31 cellular contexts compared by ENCODE assay signal in the genomic region with DNA sequence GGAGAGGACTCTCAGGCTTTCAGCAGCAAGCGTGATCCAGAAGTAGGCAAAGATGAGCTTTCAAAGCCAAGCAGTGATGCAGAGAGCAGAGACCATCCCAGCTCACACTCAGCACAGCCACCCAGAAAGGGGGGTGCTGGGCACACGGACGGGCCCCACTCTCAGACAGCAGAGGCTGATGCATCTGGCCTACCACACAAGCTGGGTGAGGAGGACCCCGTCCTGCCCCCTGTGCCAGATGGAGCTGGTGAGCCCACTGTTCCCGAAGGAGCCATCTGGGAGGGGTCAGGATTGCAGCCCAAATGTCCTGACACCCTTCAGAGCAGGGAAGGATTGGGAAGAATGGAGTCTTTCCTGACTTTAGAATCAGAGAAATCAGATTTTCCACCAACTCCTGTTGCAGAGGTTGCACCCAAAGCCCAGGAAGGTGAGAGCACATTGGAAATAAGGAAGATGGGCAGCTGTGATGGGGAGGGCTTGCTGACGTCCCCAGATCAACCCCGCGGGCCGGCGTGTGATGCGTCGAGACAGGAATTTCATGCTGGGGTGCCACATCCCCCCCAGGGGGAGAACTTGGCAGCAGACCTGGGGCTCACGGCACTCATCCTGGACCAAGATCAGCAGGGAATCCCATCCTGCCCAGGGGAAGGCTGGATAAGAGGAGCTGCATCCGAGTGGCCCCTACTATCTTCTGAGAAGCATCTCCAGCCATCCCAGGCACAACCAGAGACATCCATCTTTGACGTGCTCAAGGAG.
"Had no signal": no experiment of that assay in that cellular context is flagged by ENCODE, and none has a peak within 500 bp of the region (broad histone marks: within the 10 kb centered on the region; RNA-seq: fewer than 3 reads in every experiment).

No MANE protein-coding gene starts in this region.

- FAIRE-seq: TTC549 had no signal

- DNase-seq: activated B cell treated with CpG ODN at 0.5 μM for 24 hours; activated CD4-positive, alpha-beta T cell treated with anti-CD3 and anti-CD28 coated beads for 1 hour; activated CD4-positive, alpha-beta T cell treated with anti-CD3 and anti-CD28 coated beads, Interleukin-2, amount 10 ng/mL, durations not matched to agents 24 days and 14 days; activated CD4-positive, alpha-beta T cell treated with anti-CD3 and anti-CD28 coated beads, Interleukin-2, amount 50 U/mL, for 48 hours; activated CD8-positive, alpha-beta memory T cell treated with anti-CD3 and anti-CD28 coated beads, Interleukin-2, amount 10 ng/mL, durations not matched to agents 7 days and 5 days; activated effector memory CD4-positive, alpha-beta T cell treated with anti-CD3 and anti-CD28 coated beads, Interleukin-2, amount 50 U/mL, for 16 hours; activated naive CD4-positive, alpha-beta T cell treated with Interleukin-2 at 50 U/mL for 16 hours; activated naive CD8-positive, alpha-beta T cell treated with anti-CD3 and anti-CD28 coated beads, Interleukin-2, amount 50 U/mL, for 24 hours; activated T-cell treated with anti-CD3 and anti-CD28 coated beads, Interleukin-2, amount 50 U/mL, for 4 hours; amniotic stem cell; body of pancreas; central memory CD4-positive, alpha-beta T cell; MG63; MV-4-11; NCI-H1092 treated with DMSO at 0.1 percent for 48 hours; NCI-H1417 treated with DMSO at 0.1 percent for 48 hours; NCI-H1694; NCI-H2029; NCI-H2107; NCI-H345; NCI-H510A; NCI-H526 treated with DMSO at 0.1 percent for 48 hours; NCI-H82; Right ventricle myocardium superior; SJCRH30; SW 1271 had no signal

- H3K27ac Mint-ChIP-seq: activated B cell treated with CpG ODN at 0.5 μM for 24 hours; activated CD4-positive, alpha-beta T cell treated with anti-CD3 and anti-CD28 coated beads, Interleukin-2, amount 10 ng/mL, durations not matched to agents 24 days and 14 days; activated CD8-positive, alpha-beta memory T cell treated with anti-CD3 and anti-CD28 coated beads, Interleukin-2, amount 10 ng/mL, durations not matched to agents 7 days and 5 days; activated naive CD4-positive, alpha-beta T cell treated with anti-CD3 and anti-CD28 coated beads, Interleukin-2, amount 50 U/mL, for 72 hours; activated naive CD8-positive, alpha-beta T cell treated with anti-CD3 and anti-CD28 coated beads, Interleukin-2, amount 50 U/mL, for 24 hours; T-helper 1 cell treated with Interleukin-12 subunit alpha and Interleukin-12 subunit beta and Interleukin-4 antibody, amounts not matched to agents 30 μg/mL and 1 μg/mL, for 36 hours had no signal

- H3K4me3 ChIP-seq: ascending aorta, body of pancreas, MG63, SJCRH30 had no signal

- H3K4me1 ChIP-seq: ascending aorta, body of pancreas had no signal

- H3K27me3 ChIP-seq: ascending aorta, body of pancreas, MG63, SJCRH30 had no signal

- H3K4me2 ChIP-seq: KMS-11 had no signal

- H3K36me3 Mint-ChIP-seq: activated CD8-positive, alpha-beta memory T cell treated with anti-CD3 and anti-CD28 coated beads, Interleukin-2, amount 10 ng/mL, durations not matched to agents 7 days and 5 days; activated naive CD4-positive, alpha-beta T cell treated with anti-CD3 and anti-CD28 coated beads, Interleukin-2, amount 50 U/mL, for 72 hours had no signal

- H3K4me3 Mint-ChIP-seq: activated B cell treated with CpG ODN at 0.5 μM for 24 hours; activated CD4-positive, alpha-beta T cell treated with anti-CD3 and anti-CD28 coated beads, Interleukin-2, amount 10 ng/mL, durations not matched to agents 24 days and 14 days; activated CD8-positive, alpha-beta memory T cell treated with anti-CD3 and anti-CD28 coated beads, Interleukin-2, amount 10 ng/mL, durations not matched to agents 7 days and 5 days; activated naive CD8-positive, alpha-beta T cell treated with anti-CD3 and anti-CD28 coated beads, Interleukin-2, amount 50 U/mL, for 24 hours; activated T-cell treated with anti-CD3 and anti-CD28 coated beads, Interleukin-2, amount 50 U/mL, for 4 hours; T-helper 1 cell treated with Interleukin-12 subunit alpha and Interleukin-12 subunit beta and Interleukin-4 antibody, amounts not matched to agents 30 μg/mL and 1 μg/mL, for 36 hours had no signal

- H3K4me1 Mint-ChIP-seq: activated B cell treated with CpG ODN at 0.5 μM for 24 hours; activated CD4-positive, alpha-beta T cell treated with anti-CD3 and anti-CD28 coated beads, Interleukin-2, amount 10 ng/mL, durations not matched to agents 24 days and 14 days; activated CD8-positive, alpha-beta memory T cell treated with anti-CD3 and anti-CD28 coated beads, Interleukin-2, amount 10 ng/mL, durations not matched to agents 7 days and 5 days; activated naive CD8-positive, alpha-beta T cell treated with anti-CD3 and anti-CD28 coated beads, Interleukin-2, amount 50 U/mL, for 24 hours had no signal

- H3K9me3 ChIP-seq: ascending aorta, body of pancreas, MG63, SJCRH30 had no signal

- H3K27me3 Mint-ChIP-seq: activated B cell treated with CpG ODN at 0.5 μM for 24 hours; activated CD4-positive, alpha-beta T cell treated with anti-CD3 and anti-CD28 coated beads, Interleukin-2, amount 10 ng/mL, durations not matched to agents 24 days and 14 days; activated CD8-positive, alpha-beta memory T cell treated with anti-CD3 and anti-CD28 coated beads, Interleukin-2, amount 10 ng/mL, durations not matched to agents 7 days and 5 days; activated naive CD8-positive, alpha-beta T cell treated with anti-CD3 and anti-CD28 coated beads, Interleukin-2, amount 50 U/mL, for 24 hours had no signal

- H3K36me3 ChIP-seq: MG63, SJCRH30 had no signal

- H3K9me3 Mint-ChIP-seq: activated B cell treated with CpG ODN at 0.5 μM for 24 hours; activated CD4-positive, alpha-beta T cell treated with anti-CD3 and anti-CD28 coated beads, Interleukin-2, amount 10 ng/mL, durations not matched to agents 24 days and 14 days; activated naive CD4-positive, alpha-beta T cell treated with anti-CD3 and anti-CD28 coated beads, Interleukin-2, amount 50 U/mL, for 72 hours; activated naive CD8-positive, alpha-beta T cell treated with anti-CD3 and anti-CD28 coated beads, Interleukin-2, amount 50 U/mL, for 24 hours; activated T-cell treated with anti-CD3 and anti-CD28 coated beads, Interleukin-2, amount 50 U/mL, for 4 hours; T-helper 1 cell treated with Interleukin-12 subunit alpha and Interleukin-12 subunit beta and Interleukin-4 antibody, amounts not matched to agents 30 μg/mL and 1 μg/mL, for 36 hours had no signal

- H3K27ac ChIP-seq: ascending aorta, body of pancreas, KMS-11, SJCRH30 had no signal

- H3K9ac ChIP-seq: KMS-11 had no signal
